Comparison of ENCODE assay signal across 20 cellular contexts in genomic region chr6:37714836-37715425, GRCh38. TPM values are rescaled to one million over a fixed set of nuclear protein-coding genes. Genes with fewer than 3 reads are reported as not detected.
DNase-seq lines count a peak whose midpoint lies in the region; ATAC-seq and TF ChIP-seq lines count a peak whose summit lies in the region.
"Had no signal": no experiment of that assay in that cellular context is flagged by ENCODE, and none has a peak within 500 bp of the region (broad histone marks: within the 10 kb centered on the region; RNA-seq: fewer than 3 reads in every experiment).

No MANE protein-coding gene starts in this region.

- peak overlapping the region; percentile 37 for H2AFZ ChIP-seq in neuronal stem cell (ENCODE audit: low read length)

- intact Hi-C loops in activated naive CD4-positive, alpha-beta T cell treated with anti-CD3 and anti-CD28 coated beads for 36 hours (cut with micrococcal nuclease): no loop called here
- intact Hi-C loops in breast epithelium (cut with DNase I; ENCODE audit: low total_unique reads): no loop called here

- H3K79me1 ChIP-seq in neuronal stem cell (ENCODE audit: low read depth, low read length): no peaks in the 10 kb centered on the region

- H2AK5ac ChIP-seq in neuronal stem cell (ENCODE audit: low read depth, low read length): no peak overlapping the region

- no peak overlapping the region for H3K4ac ChIP-seq in neuronal stem cell (ENCODE audit: low read length)

- peaks cover 2 to 13% of the 10 kb centered on the region in 2 donors for H3K4me1 ChIP-seq in neuronal stem cell (ENCODE audit: control insufficient read depth in 2 of 2, insufficient read depth in 1 of 2, low read depth in 1 of 2, low read length in 2 of 2)
- H3K4me1 ChIP-seq in tibial nerve: no peaks in the 10 kb centered on the region
- no peaks in the 10 kb centered on the region for H3K4me1 ChIP-seq in breast epithelium
- H3K4me1 ChIP-seq: HAP-1 had no signal

- H3K9me3 ChIP-seq in neuronal stem cell (replicated peaks in 1 of 2; ENCODE audit: control insufficient read depth in 2 of 2, insufficient read depth in 1 of 2, low read depth in 1 of 2, low read length in 2 of 2) (peaks cover 0 to 7% of the 10 kb centered on the region in 2 donors), tibial nerve (no peaks in the 10 kb centered on the region), breast epithelium (no peaks in the 10 kb centered on the region)
- H3K9me3 ChIP-seq: BLaER1, HAP-1 had no signal

- H2BK120ac ChIP-seq in neuronal stem cell (ENCODE audit: low read depth, low read length): no peak overlapping the region

- H3K9me3 Mint-ChIP-seq in activated naive CD4-positive, alpha-beta T cell treated with anti-CD3 and anti-CD28 coated beads for 36 hours: no peaks in the 10 kb centered on the region
- H3K9me3 Mint-ChIP-seq: CD4-positive, alpha-beta memory T cell had no signal

- H3K18ac ChIP-seq in neuronal stem cell (ENCODE audit: low read length): no peak overlapping the region

- no peak overlapping the region for H3K4me2 ChIP-seq in neuronal stem cell (ENCODE audit: insufficient read depth, low read length, poor library complexity, severe bottlenecking)
- H3K4me2 ChIP-seq: BLaER1 had no signal

- DNase-seq in EH (ENCODE audit: low read depth) (peak; percentile 74), amniotic epithelial cell (ENCODE audit: low read depth) (peak; percentile 39), kidney tubule cell (ENCODE audit: low spot score) (peak; percentile 2), neuronal stem cell (ENCODE audit: low spot score) (no peak), tibial nerve (ENCODE audit: low spot score in 2 of 2) (no peak), breast epithelium (ENCODE audit: low spot score in 2 of 2) (no peak)
- DNase-seq in activated naive CD4-positive, alpha-beta T cell treated with anti-CD3 and anti-CD28 coated beads for 36 hours: no peak
- DNase-seq: CD4-positive, alpha-beta memory T cell; DMS153; NCI-H1092 treated with DMSO at 0.1 percent for 48 hours; NCI-H2081 treated with DMSO at 0.1 percent for 48 hours; NCI-H2227 treated with DMSO at 0.1 percent for 48 hours; NCI-H524; NCI-H82; PC-3; RPMI8226; SIG-M5 had no signal

- H2BK5ac ChIP-seq in neuronal stem cell (ENCODE audit: low read length): no peak overlapping the region

- CTCF ChIA-PET in activated naive CD4-positive, alpha-beta T cell treated with anti-CD3 and anti-CD28 coated beads for 36 hours (lab: Charles Lee): no interaction called here

- H3K27ac Mint-ChIP-seq in activated naive CD4-positive, alpha-beta T cell treated with anti-CD3 and anti-CD28 coated beads for 36 hours: no peak overlapping the region
- H3K27ac Mint-ChIP-seq: CD4-positive, alpha-beta memory T cell had no signal

- no peaks in the 10 kb centered on the region for H3K36me3 Mint-ChIP-seq in activated naive CD4-positive, alpha-beta T cell treated with anti-CD3 and anti-CD28 coated beads for 36 hours (ENCODE audit: low read depth)
- H3K36me3 Mint-ChIP-seq: CD4-positive, alpha-beta memory T cell had no signal

- H3K27me3 ChIP-seq in neuronal stem cell (ENCODE audit: control insufficient read depth in 3 of 3, insufficient read depth in 3 of 3, low read depth in 1 of 3, low read length in 3 of 3) (peaks cover 0 to 4% (median 0%) of the 10 kb centered on the region in 3 experiments), tibial nerve (no peaks in the 10 kb centered on the region), breast epithelium (no peaks in the 10 kb centered on the region)
- H3K27me3 ChIP-seq: BLaER1 had no signal

- WGBS in neuronal stem cell (ENCODE audit: extremely low coverage in 2 of 2, insufficient read length in 2 of 2, insufficient replicate concordance in 1 of 2), 2 donors: no CpG with 5 or more reads among the region's 5 CpGs
- WGBS in tibial nerve, 2 donors: 77 to 84% methylated on average over 5 of the region's 5 CpGs

- H3K4me3 ChIP-seq in neuronal stem cell (ENCODE audit: low read length in 2 of 2) (no peak overlapping the region), tibial nerve (no peak overlapping the region), breast epithelium (no peak overlapping the region)
- H3K4me3 ChIP-seq: BLaER1, HAP-1 had no signal

- TF ChIP-seq POLR2A in tibial nerve (IDR thresholded peaks at IDR 0.05): no peak
- TF ChIP-seq POLR2A in breast epithelium (IDR thresholded peaks at IDR 0.05): no peak

- H3K9ac ChIP-seq in neuronal stem cell (ENCODE audit: low read depth, low read length, poor library complexity): no peak overlapping the region
- H3K9ac ChIP-seq: BLaER1 had no signal

- no peaks in the 10 kb centered on the region for H3K27me3 Mint-ChIP-seq in activated naive CD4-positive, alpha-beta T cell treated with anti-CD3 and anti-CD28 coated beads for 36 hours (ENCODE audit: low read depth)
- H3K27me3 Mint-ChIP-seq: CD4-positive, alpha-beta memory T cell had no signal

- TF ChIP-seq EP300 in tibial nerve (IDR thresholded peaks at IDR 0.05): no peak

- H2BK15ac ChIP-seq in neuronal stem cell (ENCODE audit: low read length): no peak overlapping the region

- H3K27ac ChIP-seq in neuronal stem cell (replicated peaks; ENCODE audit: low read length) (no peak overlapping the region), tibial nerve (no peak overlapping the region), breast epithelium (no peak overlapping the region)
- H3K27ac ChIP-seq: BLaER1 had no signal

- no peaks in the 10 kb centered on the region for H3K36me3 ChIP-seq in neuronal stem cell (replicated peaks in 1 of 2; ENCODE audit: control insufficient read depth in 2 of 2, insufficient read depth in 2 of 2, low read length in 2 of 2)
- H3K36me3 ChIP-seq in tibial nerve: no peaks in the 10 kb centered on the region
- H3K36me3 ChIP-seq in breast epithelium: no peaks in the 10 kb centered on the region
- H3K36me3 ChIP-seq: BLaER1, HAP-1 had no signal

- H2BK12ac ChIP-seq in neuronal stem cell (ENCODE audit: low read length): no peak overlapping the region

- H3K23ac ChIP-seq in neuronal stem cell (ENCODE audit: low read depth, low read length, poor library complexity): no peak overlapping the region

- no peak overlapping the region for H3K14ac ChIP-seq in neuronal stem cell (ENCODE audit: low read length)

- H3K4me3 Mint-ChIP-seq in activated naive CD4-positive, alpha-beta T cell treated with anti-CD3 and anti-CD28 coated beads for 36 hours: no peak overlapping the region
- H3K4me3 Mint-ChIP-seq: CD4-positive, alpha-beta memory T cell had no signal

- TF ChIP-seq CTCF in tibial nerve (IDR thresholded peaks at IDR 0.05) (no peak), breast epithelium (IDR thresholded peaks at IDR 0.05) (no peak)

- H4K91ac ChIP-seq in neuronal stem cell (ENCODE audit: low read depth, low read length, poor library complexity): no peak overlapping the region

- H4K8ac ChIP-seq in neuronal stem cell (ENCODE audit: low read depth, low read length): no peak overlapping the region

- ATAC-seq in HG03095 (IDR thresholded peaks at IDR 0.05; ENCODE audit: unreplicated experiment): no peak
- ATAC-seq: PC-3 had no signal

- peaks cover 4% of the 10 kb centered on the region for H3K4me1 Mint-ChIP-seq in activated naive CD4-positive, alpha-beta T cell treated with anti-CD3 and anti-CD28 coated beads for 36 hours (ENCODE audit: low read depth)
- H3K4me1 Mint-ChIP-seq: CD4-positive, alpha-beta memory T cell had no signal

RNA-seq across cellular contexts. Expression of gene MDGA1, which starts 17.2 kb away (rescaled TPM):
- 3.4 TPM for polyA plus RNA-seq in neuronal stem cell (2013, experiment 1 of 2)
- polyA plus RNA-seq in neuronal stem cell (2013, experiment 2 of 2): 1.9 TPM
- total RNA-seq in tibial nerve: 10 to 100 TPM in 1 of 4 donors, 1 to 10 TPM in 3; 2.4 to 12.0 (median 4.9) TPM
- total RNA-seq in activated naive CD4-positive, alpha-beta T cell treated with anti-CD3 and anti-CD28 coated beads for 36 hours: 1 to 10 TPM; 2.8 to 3.6 TPM
- 1 to 10 TPM; 1.6 to 4.3 (median 4.3) TPM for total RNA-seq in breast epithelium

Comparison
In these comparisons a context has a peak if more than half of its experiments do, and no peak if none do; other contexts are left out.
1. DNase-seq: peak in EH (single experiment), amniotic epithelial cell (single experiment) and kidney tubule cell (single experiment); none in neuronal stem cell (single experiment), tibial nerve (0 of 2), activated naive CD4-positive, alpha-beta T cell treated with anti-CD3 and anti-CD28 coated beads for 36 hours (single experiment) and breast epithelium (0 of 2).